8 cellular contexts compared by ENCODE assay signal in the genomic region with DNA sequence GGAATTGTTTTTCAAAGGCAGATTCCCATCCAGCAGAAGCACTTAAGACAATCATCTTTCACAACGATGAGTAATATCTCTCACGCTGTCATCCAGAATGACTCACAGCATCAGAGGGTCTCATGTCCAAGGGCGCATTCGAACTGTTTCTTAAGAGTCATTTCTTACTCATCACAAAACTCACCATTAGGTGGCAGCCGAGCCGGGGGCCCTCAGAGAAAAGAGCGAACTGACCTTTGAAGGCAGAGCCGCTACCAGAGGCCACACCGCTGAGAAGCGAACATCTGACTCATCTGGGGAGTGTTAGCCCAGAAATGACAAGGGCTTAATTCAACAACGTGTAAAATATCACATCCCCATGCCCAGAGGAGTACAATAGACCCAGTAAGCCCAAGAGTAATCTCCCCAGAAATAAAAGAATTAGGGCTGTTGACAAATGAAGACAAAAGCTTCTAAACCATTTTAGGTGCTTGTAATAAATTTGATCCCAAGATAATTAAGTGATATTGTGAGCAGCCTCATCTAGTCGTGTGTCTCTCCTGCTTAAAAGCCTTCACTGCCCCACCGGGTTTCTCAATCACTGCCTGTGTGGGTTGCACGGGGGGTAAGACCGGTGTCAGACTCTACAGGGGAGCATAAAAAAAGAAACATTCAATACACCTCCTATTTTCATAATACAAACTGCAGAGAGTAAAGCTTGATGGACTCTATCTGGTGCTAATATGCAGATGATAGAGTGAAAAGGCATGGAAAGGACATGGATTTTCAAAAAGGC.
DNase-seq lines count a peak whose midpoint lies in the region; ATAC-seq, FAIRE-seq and TF ChIP-seq lines count a peak whose summit lies in the region.

No MANE protein-coding gene starts in this region.

- H3K9ac ChIP-seq in K562 (ENCODE audit: insufficient read depth in 1 of 2, low read depth in 2 of 2, low read length in 2 of 2) = no peak overlapping the region

- no peaks in the 10 kb centered on the region for H4K20me1 ChIP-seq in K562 (replicated peaks; ENCODE audit: control insufficient read depth, insufficient read depth, low read length)

- H3K4me1 ChIP-seq in K562 (replicated peaks in 1 of 2; ENCODE audit: control insufficient read depth in 2 of 2, insufficient read depth in 2 of 2, low read length in 2 of 2) = no peaks in the 10 kb centered on the region; a peak in 1 of 5 replicates

- H3K4me3 Mint-ChIP-seq in CD14-positive monocyte = no peak overlapping the region
- no peak overlapping the region for H3K4me3 Mint-ChIP-seq in T-helper 2 cell treated with Interferon-gamma antibody and Interleukin-4, amounts not matched to agents 5 μg/mL and 100 μg/mL, for 36 hours

- no peaks in the 10 kb centered on the region for H3K36me3 Mint-ChIP-seq in CD14-positive monocyte
- no peaks in the 10 kb centered on the region for H3K36me3 Mint-ChIP-seq in T-helper 2 cell treated with Interferon-gamma antibody and Interleukin-4, amounts not matched to agents 5 μg/mL and 100 μg/mL, for 36 hours (ENCODE audit: low read depth)

- H3K9me3 Mint-ChIP-seq in CD14-positive monocyte = peaks cover 0 to 2% (median under 1%) of the 10 kb centered on the region in 7 donors
- H3K9me3 Mint-ChIP-seq in T-helper 2 cell treated with Interferon-gamma antibody and Interleukin-4, amounts not matched to agents 5 μg/mL and 100 μg/mL, for 36 hours = peaks cover 1% of the 10 kb centered on the region

- CTCF ChIA-PET in K562 (lab: Yijun Ruan, JAX; ENCODE audit: low intra/inter-chr PET ratio) = interaction anchor here (0.6 to 0.8 kb wide), 3 partner anchors 19 to 531 kb away, joined by 3 to 5 read pairs (median 3); no protein-coding TSS in a partner anchor

- FAIRE-seq in K562 (lab: Jason Lieb, UNC) = peak; percentile 97

- no TSS peak for BruUV-seq in K562 (replicated peaks; lab: Mats Ljungman, UMichigan)

- 11% methylated on average over 15 of the region's 15 CpGs for WGBS in K562 (ENCODE audit: insufficient coverage, low coverage, missing lambda C conversion rate)

- ATAC-seq in GM19455 (IDR thresholded peaks at IDR 0.05; ENCODE audit: unreplicated experiment) (peak; percentile 95), HG03469 (IDR thresholded peaks at IDR 0.05; ENCODE audit: unreplicated experiment) (peak; percentile 82), K562 (peak; percentile 94), GM19324 (IDR thresholded peaks at IDR 0.05; ENCODE audit: low FRiP score, unreplicated experiment) (no peak)

- no peak overlapping the region for H3K4me2 ChIP-seq in K562 (ENCODE audit: insufficient read depth, low read length)

- in situ Hi-C loops in K562 (cut with MboI) = loop anchor here (25.0 kb wide), 1 partner anchor 413 kb away; no protein-coding TSS in a partner anchor

- peaks cover 0 to 4% (median 0%) of the 10 kb centered on the region in 3 donors for H3K27me3 Mint-ChIP-seq in CD14-positive monocyte (ENCODE audit: low read depth in 3 of 3)
- peaks cover 1% of the 10 kb centered on the region for H3K27me3 Mint-ChIP-seq in T-helper 2 cell treated with Interferon-gamma antibody and Interleukin-4, amounts not matched to agents 5 μg/mL and 100 μg/mL, for 36 hours (ENCODE audit: low read depth)

- peaks cover 12% of the 10 kb centered on the region for H3K4me1 Mint-ChIP-seq in CD14-positive monocyte
- peaks cover 4% of the 10 kb centered on the region for H3K4me1 Mint-ChIP-seq in T-helper 2 cell treated with Interferon-gamma antibody and Interleukin-4, amounts not matched to agents 5 μg/mL and 100 μg/mL, for 36 hours (ENCODE audit: low read depth)

- peak; percentile 87 for DNase-seq in CD14-positive monocyte (ENCODE audit: low spot score)
- DNase-seq in T-helper 2 cell treated with Interferon-gamma antibody and Interleukin-4, amounts not matched to agents 5 μg/mL and 100 μg/mL, for 36 hours (ENCODE audit: low spot score) = peak; percentile 85
- DNase-seq in K562 (ENCODE audit: extremely low read depth in 1 of 4, low spot score in 3 of 4) = peak; percentile 26 to 75 (median 35)
- DNase-seq in iPS-NIHi7 (ENCODE audit: extremely low spot score) = peak; percentile 74
- peak; percentile 21 to 44 for DNase-seq in stimulated activated CD4-positive, alpha-beta T cell treated with anti-CD3 and anti-CD28 coated beads, Interleukin-15, amount 100 ng/mL, for 1 hour (ENCODE audit: low read depth in 1 of 2, low spot score in 1 of 2)

- intact Hi-C loops in CD14-positive monocyte (cut with micrococcal nuclease) (no loop called here), K562 (cut with micrococcal nuclease) (no loop called here)

- H3K27ac ChIP-seq in K562 (ENCODE audit: extremely low read depth, low read depth, low read length) = no peak overlapping the region

- no peaks in the 10 kb centered on the region for H3K79me2 ChIP-seq in K562 (ENCODE audit: control insufficient read depth, insufficient read depth, low read length)

- H3K27ac Mint-ChIP-seq in CD14-positive monocyte = peak overlapping the region in 4 of 7 donors; percentile 25 to 85 (median 38)
- no peak overlapping the region for H3K27ac Mint-ChIP-seq in T-helper 2 cell treated with Interferon-gamma antibody and Interleukin-4, amounts not matched to agents 5 μg/mL and 100 μg/mL, for 36 hours

- peak; percentile 19 for TF ChIP-seq CTCF in CD14-positive monocyte (IDR thresholded peaks at IDR 0.05)
- peak; percentile 64 to 67 (median 65) for TF ChIP-seq CTCF in K562 (IDR thresholded peaks at IDR 0.05 in 2 of 3, conservative IDR thresholded peaks at IDR 0.05 in 1 of 3; ENCODE audit: insufficient read depth in 2 of 3, low read depth in 1 of 3, low read length in 3 of 3)

- no peak for TF ChIP-seq POLR2A in K562 (conservative IDR thresholded peaks at IDR 0.05)

- H3K9me3 ChIP-seq in K562 (replicated peaks; ENCODE audit: control insufficient read depth, insufficient read depth, low read depth, low read length) = no peaks in the 10 kb centered on the region

- no peaks in the 10 kb centered on the region for H3K27me3 ChIP-seq in K562 (ENCODE audit: control insufficient read depth in 2 of 2, insufficient read depth in 2 of 2, low read length in 2 of 2)

- H2AFZ ChIP-seq in K562 (ENCODE audit: low read depth, low read length) = no peak overlapping the region

- no peak overlapping the region for H3K4me3 ChIP-seq in K562

- H3K36me3 ChIP-seq in K562 (ENCODE audit: control insufficient read depth, insufficient read depth, low read length) = no peaks in the 10 kb centered on the region

- H3K9me1 ChIP-seq in K562 (ENCODE audit: control insufficient read depth, insufficient read depth, low read length) = no peaks in the 10 kb centered on the region

- POLR2A ChIA-PET in K562 (lab: Yijun Ruan, JAX) = no interaction called here

- TF ChIP-seq EP300 in K562 (IDR thresholded peaks at IDR 0.05; ENCODE audit: low read length) = no peak

- TF ChIP-seq RAD21 in K562 (CRISPR knock-in tag; conservative IDR thresholded peaks at IDR 0.05 in 1 of 2, IDR thresholded peaks at IDR 0.05 in 1 of 2) = peak; percentile 43 to 55

TF ChIP-seq in K562, 482 proteins besides CTCF, POLR2A, EP300 and RAD21 (continues in another document):
- TF ChIP-seq MAFG (tag; conservative IDR thresholded peaks at IDR 0.05) (0 out of 2 replicates have a peak, but pooled peaks have one; percentile 30), SMAD4 (CRISPR knock-in tag; conservative IDR thresholded peaks at IDR 0.05) (no peak), SIN3A (IDR thresholded peaks at IDR 0.05; ENCODE audit: borderline replicate concordance in 2 of 2, control insufficient read depth in 1 of 2, low read depth in 2 of 2, low read length in 2 of 2) (no peak), SREBF1 (IDR thresholded peaks at IDR 0.05; ENCODE audit: borderline replicate concordance, low read depth, low read length) (no peak), ZFPM2 (CRISPR knock-in tag; IDR thresholded peaks at IDR 0.05) (no peak), ZNF431 (CRISPR knock-in tag; IDR thresholded peaks at IDR 0.05) (no peak), VEZF1 (CRISPR knock-in tag; IDR thresholded peaks at IDR 0.05) (no peak; the same call in 1 of the 2 replicates), DEAF1 (CRISPR knock-in tag; IDR thresholded peaks at IDR 0.05) (0 out of 2 replicates have a peak, but pooled peaks have one; percentile 12)
- TF ChIP-seq, protein P1, sequence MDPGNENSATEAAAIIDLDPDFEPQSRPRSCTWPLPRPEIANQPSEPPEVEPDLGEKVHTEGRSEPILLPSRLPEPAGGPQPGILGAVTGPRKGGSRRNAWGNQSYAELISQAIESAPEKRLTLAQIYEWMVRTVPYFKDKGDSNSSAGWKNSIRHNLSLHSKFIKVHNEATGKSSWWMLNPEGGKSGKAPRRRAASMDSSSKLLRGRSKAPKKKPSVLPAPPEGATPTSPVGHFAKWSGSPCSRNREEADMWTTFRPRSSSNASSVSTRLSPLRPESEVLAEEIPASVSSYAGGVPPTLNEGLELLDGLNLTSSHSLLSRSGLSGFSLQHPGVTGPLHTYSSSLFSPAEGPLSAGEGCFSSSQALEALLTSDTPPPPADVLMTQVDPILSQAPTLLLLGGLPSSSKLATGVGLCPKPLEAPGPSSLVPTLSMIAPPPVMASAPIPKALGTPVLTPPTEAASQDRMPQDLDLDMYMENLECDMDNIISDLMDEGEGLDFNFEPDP (CRISPR knock-in tag; IDR thresholded peaks at IDR 0.05) = no peak

Comparison
In these comparisons a context has a peak if more than half of its experiments do, and no peak if none do; other contexts are left out.
1. DNase-seq: peak in every context shown above with its lines; median percentile 87 in CD14-positive monocyte; 85 in T-helper 2 cell treated with Interferon-gamma antibody and Interleukin-4, amounts not matched to agents 5 μg/mL and 100 μg/mL, for 36 hours; 74 in iPS-NIHi7; 35 in K562; 32 in stimulated activated CD4-positive, alpha-beta T cell treated with anti-CD3 and anti-CD28 coated beads, Interleukin-15, amount 100 ng/mL, for 1 hour.